Comparison of ENCODE assay signal across 22 cellular contexts in genomic region chr4:37555324-37555723, GRCh38.
"Had no signal": no experiment of that assay in that cellular context is flagged by ENCODE, and none has a peak within 500 bp of the region (broad histone marks: within the 10 kb centered on the region; RNA-seq: fewer than 3 reads in every experiment).

No MANE protein-coding gene starts in this region.

- ATAC-seq: activated CD8-positive, alpha-beta T cell treated with anti-CD3 and anti-CD28 coated beads for 36 hours; activated naive CD8-positive, alpha-beta T cell treated with anti-CD3 and anti-CD28 coated beads, Interleukin-2, amount 50 U/mL, for 24 hours; activated T-cell treated with anti-CD3 and anti-CD28 coated beads, Interleukin-2, amount 50 U/mL, for 4 hours; activated T-helper 17 cell treated with anti-CD3 and anti-CD28 coated beads, Interleukin-2, amount 50 U/mL, for 72 hours; heart left ventricle; right lobe of liver had no signal

- H3K36me3 ChIP-seq: heart left ventricle, neutrophil, right lobe of liver, transverse colon, uterus had no signal

- H3K27ac ChIP-seq: heart left ventricle, neutrophil, right lobe of liver, testis, transverse colon, uterus had no signal

- H3K4me1 ChIP-seq: heart left ventricle, right lobe of liver, testis, transverse colon, uterus had no signal

- H3K4me3 ChIP-seq: heart left ventricle, right lobe of liver, testis, transverse colon, uterus had no signal

- H3K9me3 ChIP-seq: right lobe of liver, testis, uterus had no signal

- DNase-seq: activated B cell treated with CpG ODN at 0.5 μM for 24 hours; activated CD4-positive, alpha-beta T cell treated with anti-CD3 and anti-CD28 coated beads, Interleukin-2, amount 50 U/mL, for 1 hour; activated CD8-positive, alpha-beta T cell treated with anti-CD3 and anti-CD28 coated beads for 36 hours; activated gamma-delta T cell treated with Interleukin-2 at 50 U/mL for 16 hours; activated naive CD4-positive, alpha-beta T cell treated with anti-CD3 and anti-CD28 coated beads, Interleukin-2, amount 50 U/mL, for 16 hours; activated naive CD8-positive, alpha-beta T cell treated with anti-CD3 and anti-CD28 coated beads, Interleukin-2, amount 50 U/mL, for 24 hours; activated T-cell treated with anti-CD3 and anti-CD28 coated beads, Interleukin-2, amount 50 U/mL, for 4 hours; amygdala; caudate nucleus; cortex of kidney; foreskin fibroblast; heart left ventricle; naive B cell; nephron progenitor cell; right lobe of liver; stimulated activated CD4-positive, alpha-beta T cell treated with anti-CD3 and anti-CD28 coated beads, Interleukin-2, amount 100 ng/mL, for 48 hours; stimulated activated naive CD4-positive, alpha-beta T cell treated with Interleukin-2 at 50 U/mL for 16 hours; testis; transverse colon; uterus had no signal

- H3K27me3 ChIP-seq: heart left ventricle, neutrophil, right lobe of liver, testis, transverse colon, uterus had no signal
